In genomic region chr14:97458302-97459137, GRCh38 we compare ENCODE assay signal across 8 cellular contexts.
DNase-seq lines count a peak whose midpoint lies in the region; ATAC-seq lines count a peak whose summit lies in the region.

No MANE protein-coding gene starts in this region.

- DNase-seq in RPMI7951 (ENCODE audit: low read depth) (peak; percentile 24), NCI-H226 (no peak), cerebellar nuclear complex (lab: John Stamatoyannopoulos, UW) (no peak)
- peak; percentile 92 for DNase-seq in activated effector memory CD4-positive, alpha-beta T cell treated with anti-CD3 and anti-CD28 coated beads, Interleukin-2, amount 50 U/mL, for 16 hours
- peak; percentile 81 for DNase-seq in stimulated activated CD4-positive, alpha-beta T cell treated with anti-CD3 and anti-CD28 coated beads, Interleukin-2, amount 100 ng/mL, for 24 hours

- no peak overlapping the region for H3K27ac ChIP-seq in iPS-18a (ENCODE audit: low read length)

- ATAC-seq in GM19035 (IDR thresholded peaks at IDR 0.05; ENCODE audit: unreplicated experiment) (no peak), HG03175 (IDR thresholded peaks at IDR 0.05; ENCODE audit: unreplicated experiment) (no peak)

- peaks cover 32% of the 10 kb centered on the region for H3K27me3 ChIP-seq in iPS-18a (ENCODE audit: control insufficient read depth, insufficient read depth, low read length)

- H3K4me3 ChIP-seq in iPS-18a (ENCODE audit: low read length), result peak overlapping the region; percentile 54

- H3K9ac ChIP-seq in iPS-18a (ENCODE audit: low read length), result no peak overlapping the region

- no peaks in the 10 kb centered on the region for H3K36me3 ChIP-seq in iPS-18a (ENCODE audit: control insufficient read depth, low read depth, low read length)

- H3K9me3 ChIP-seq in iPS-18a (ENCODE audit: control insufficient read depth, low read depth, low read length), result peaks cover 3% of the 10 kb centered on the region

- peaks cover 15% of the 10 kb centered on the region for H3K4me1 ChIP-seq in iPS-18a (ENCODE audit: control insufficient read depth, low read depth, low read length)

Comparison
In these comparisons a context has a peak if more than half of its experiments do, and no peak if none do; other contexts are left out.
1. DNase-seq: peak in RPMI7951 (single experiment), activated effector memory CD4-positive, alpha-beta T cell treated with anti-CD3 and anti-CD28 coated beads, Interleukin-2, amount 50 U/mL, for 16 hours (single experiment) and stimulated activated CD4-positive, alpha-beta T cell treated with anti-CD3 and anti-CD28 coated beads, Interleukin-2, amount 100 ng/mL, for 24 hours (2 of 2); none in NCI-H226 (single experiment) and cerebellar nuclear complex (0 of 2).